In the genomic region with DNA sequence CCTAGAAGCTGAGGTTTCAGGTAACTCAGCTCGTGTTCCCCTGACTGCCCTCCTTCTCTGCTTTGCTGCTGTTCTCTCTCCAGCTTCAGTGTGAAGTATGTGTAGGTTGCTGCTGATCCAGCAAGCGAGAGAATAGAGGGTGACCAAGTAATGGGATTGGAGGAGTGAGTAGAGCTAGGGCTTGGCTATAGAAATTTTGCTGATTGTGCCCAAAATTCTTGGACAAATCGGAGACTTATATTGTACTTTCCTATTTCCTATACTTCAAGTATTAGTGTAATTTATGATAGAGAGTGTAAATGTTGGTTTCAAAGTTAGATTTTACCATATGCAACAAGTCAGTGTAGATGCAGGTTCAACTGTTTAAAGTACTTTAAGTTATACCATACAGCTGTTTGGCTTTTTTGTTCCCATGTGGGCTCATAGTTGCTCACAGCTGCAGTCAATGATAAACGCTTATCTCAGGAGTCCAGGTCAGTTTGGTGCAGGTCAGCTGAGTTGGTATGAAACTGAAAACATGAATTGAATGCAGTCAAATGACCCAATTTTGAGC, we compare ENCODE assay signal across 1 cellular context.
A peak's percentile ranks its signal among the peaks of the same experiment; 100 is the strongest.
TF ChIP-seq lines count a peak whose summit lies in the region.

No MANE protein-coding gene starts in this region.

TF ChIP-seq in GM12878, 131 proteins besides CTCF, POLR2A, EP300 and RAD21:
- TF ChIP-seq, protein P1, sequence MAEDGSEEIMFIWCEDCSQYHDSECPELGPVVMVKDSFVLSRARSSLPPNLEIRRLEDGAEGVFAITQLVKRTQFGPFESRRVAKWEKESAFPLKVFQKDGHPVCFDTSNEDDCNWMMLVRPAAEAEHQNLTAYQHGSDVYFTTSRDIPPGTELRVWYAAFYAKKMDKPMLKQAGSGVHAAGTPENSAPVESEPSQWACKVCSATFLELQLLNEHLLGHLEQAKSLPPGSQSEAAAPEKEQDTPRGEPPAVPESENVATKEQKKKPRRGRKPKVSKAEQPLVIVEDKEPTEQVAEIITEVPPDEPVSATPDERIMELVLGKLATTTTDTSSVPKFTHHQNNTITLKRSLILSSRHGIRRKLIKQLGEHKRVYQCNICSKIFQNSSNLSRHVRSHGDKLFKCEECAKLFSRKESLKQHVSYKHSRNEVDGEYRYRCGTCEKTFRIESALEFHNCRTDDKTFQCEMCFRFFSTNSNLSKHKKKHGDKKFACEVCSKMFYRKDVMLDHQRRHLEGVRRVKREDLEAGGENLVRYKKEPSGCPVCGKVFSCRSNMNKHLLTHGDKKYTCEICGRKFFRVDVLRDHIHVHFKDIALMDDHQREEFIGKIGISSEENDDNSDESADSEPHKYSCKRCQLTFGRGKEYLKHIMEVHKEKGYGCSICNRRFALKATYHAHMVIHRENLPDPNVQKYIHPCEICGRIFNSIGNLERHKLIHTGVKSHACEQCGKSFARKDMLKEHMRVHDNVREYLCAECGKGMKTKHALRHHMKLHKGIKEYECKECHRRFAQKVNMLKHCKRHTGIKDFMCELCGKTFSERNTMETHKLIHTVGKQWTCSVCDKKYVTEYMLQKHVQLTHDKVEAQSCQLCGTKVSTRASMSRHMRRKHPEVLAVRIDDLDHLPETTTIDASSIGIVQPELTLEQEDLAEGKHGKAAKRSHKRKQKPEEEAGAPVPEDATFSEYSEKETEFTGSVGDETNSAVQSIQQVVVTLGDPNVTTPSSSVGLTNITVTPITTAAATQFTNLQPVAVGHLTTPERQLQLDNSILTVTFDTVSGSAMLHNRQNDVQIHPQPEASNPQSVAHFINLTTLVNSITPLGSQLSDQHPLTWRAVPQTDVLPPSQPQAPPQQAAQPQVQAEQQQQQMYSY (CRISPR knock-in tag; IDR thresholded peaks at IDR 0.05), result no peak
- TF ChIP-seq RAD51 (IDR thresholded peaks at IDR 0.05) (0 out of 2 replicates have a peak, but pooled peaks have one; percentile 22), MXI1 (IDR thresholded peaks at IDR 0.05; ENCODE audit: low read depth, low read length) (0 out of 2 replicates have a peak, but pooled peaks have one; percentile 49), NBN (IDR thresholded peaks at IDR 0.05) (no peak), PML (IDR thresholded peaks at IDR 0.05; ENCODE audit: low read length) (no peak)
- TF ChIP-seq, protein P2, sequence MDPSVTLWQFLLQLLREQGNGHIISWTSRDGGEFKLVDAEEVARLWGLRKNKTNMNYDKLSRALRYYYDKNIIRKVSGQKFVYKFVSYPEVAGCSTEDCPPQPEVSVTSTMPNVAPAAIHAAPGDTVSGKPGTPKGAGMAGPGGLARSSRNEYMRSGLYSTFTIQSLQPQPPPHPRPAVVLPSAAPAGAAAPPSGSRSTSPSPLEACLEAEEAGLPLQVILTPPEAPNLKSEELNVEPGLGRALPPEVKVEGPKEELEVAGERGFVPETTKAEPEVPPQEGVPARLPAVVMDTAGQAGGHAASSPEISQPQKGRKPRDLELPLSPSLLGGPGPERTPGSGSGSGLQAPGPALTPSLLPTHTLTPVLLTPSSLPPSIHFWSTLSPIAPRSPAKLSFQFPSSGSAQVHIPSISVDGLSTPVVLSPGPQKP (IDR thresholded peaks at IDR 0.05; ENCODE audit: low read depth, low read length), result no peak
